Comparison of ENCODE assay signal across 1 cellular context in the genomic region with DNA sequence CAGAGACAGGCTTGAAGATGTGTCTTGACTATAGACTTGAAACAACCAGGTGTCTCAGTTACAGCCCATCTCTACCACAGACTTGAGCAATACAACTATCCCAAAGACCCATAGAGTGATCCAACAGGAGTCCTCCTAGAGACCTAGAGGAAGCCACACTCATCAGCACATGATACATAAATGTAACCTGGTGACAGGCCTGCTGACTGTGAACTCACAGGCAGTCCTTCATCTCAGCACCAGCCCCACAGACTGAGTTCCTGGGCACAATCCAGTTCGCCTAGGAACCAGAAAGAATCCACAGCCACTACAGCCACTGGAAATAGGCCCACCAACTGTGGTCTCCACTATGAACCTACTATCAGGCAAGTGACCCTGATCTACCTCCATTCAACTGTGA.
TF ChIP-seq lines count a peak whose summit lies in the region.

No MANE protein-coding gene starts in this region.

TF ChIP-seq in WTC11, 78 proteins besides CTCF, POLR2A, EP300 and RAD21 (continued from another document):
- TF ChIP-seq, protein P1, sequence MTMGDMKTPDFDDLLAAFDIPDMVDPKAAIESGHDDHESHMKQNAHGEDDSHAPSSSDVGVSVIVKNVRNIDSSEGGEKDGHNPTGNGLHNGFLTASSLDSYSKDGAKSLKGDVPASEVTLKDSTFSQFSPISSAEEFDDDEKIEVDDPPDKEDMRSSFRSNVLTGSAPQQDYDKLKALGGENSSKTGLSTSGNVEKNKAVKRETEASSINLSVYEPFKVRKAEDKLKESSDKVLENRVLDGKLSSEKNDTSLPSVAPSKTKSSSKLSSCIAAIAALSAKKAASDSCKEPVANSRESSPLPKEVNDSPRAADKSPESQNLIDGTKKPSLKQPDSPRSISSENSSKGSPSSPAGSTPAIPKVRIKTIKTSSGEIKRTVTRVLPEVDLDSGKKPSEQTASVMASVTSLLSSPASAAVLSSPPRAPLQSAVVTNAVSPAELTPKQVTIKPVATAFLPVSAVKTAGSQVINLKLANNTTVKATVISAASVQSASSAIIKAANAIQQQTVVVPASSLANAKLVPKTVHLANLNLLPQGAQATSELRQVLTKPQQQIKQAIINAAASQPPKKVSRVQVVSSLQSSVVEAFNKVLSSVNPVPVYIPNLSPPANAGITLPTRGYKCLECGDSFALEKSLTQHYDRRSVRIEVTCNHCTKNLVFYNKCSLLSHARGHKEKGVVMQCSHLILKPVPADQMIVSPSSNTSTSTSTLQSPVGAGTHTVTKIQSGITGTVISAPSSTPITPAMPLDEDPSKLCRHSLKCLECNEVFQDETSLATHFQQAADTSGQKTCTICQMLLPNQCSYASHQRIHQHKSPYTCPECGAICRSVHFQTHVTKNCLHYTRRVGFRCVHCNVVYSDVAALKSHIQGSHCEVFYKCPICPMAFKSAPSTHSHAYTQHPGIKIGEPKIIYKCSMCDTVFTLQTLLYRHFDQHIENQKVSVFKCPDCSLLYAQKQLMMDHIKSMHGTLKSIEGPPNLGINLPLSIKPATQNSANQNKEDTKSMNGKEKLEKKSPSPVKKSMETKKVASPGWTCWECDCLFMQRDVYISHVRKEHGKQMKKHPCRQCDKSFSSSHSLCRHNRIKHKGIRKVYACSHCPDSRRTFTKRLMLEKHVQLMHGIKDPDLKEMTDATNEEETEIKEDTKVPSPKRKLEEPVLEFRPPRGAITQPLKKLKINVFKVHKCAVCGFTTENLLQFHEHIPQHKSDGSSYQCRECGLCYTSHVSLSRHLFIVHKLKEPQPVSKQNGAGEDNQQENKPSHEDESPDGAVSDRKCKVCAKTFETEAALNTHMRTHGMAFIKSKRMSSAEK (CRISPR knock-in tag; IDR thresholded peaks at IDR 0.05; ENCODE audit: borderline replicate concordance): no peak
- TF ChIP-seq SOX15 (CRISPR knock-in tag; IDR thresholded peaks at IDR 0.05) (no peak), ZBTB21 (CRISPR knock-in tag; IDR thresholded peaks at IDR 0.05; ENCODE audit: borderline replicate concordance) (no peak), TCF7 (CRISPR knock-in tag; IDR thresholded peaks at IDR 0.05; ENCODE audit: low read depth) (no peak), ZNF121 (CRISPR knock-in tag; IDR thresholded peaks at IDR 0.05) (no peak), FOXK1 (CRISPR knock-in tag; IDR thresholded peaks at IDR 0.05) (no peak), IRF2 (CRISPR knock-in tag; IDR thresholded peaks at IDR 0.05; ENCODE audit: borderline replicate concordance, low read depth) (no peak)
- TF ChIP-seq, protein P2, sequence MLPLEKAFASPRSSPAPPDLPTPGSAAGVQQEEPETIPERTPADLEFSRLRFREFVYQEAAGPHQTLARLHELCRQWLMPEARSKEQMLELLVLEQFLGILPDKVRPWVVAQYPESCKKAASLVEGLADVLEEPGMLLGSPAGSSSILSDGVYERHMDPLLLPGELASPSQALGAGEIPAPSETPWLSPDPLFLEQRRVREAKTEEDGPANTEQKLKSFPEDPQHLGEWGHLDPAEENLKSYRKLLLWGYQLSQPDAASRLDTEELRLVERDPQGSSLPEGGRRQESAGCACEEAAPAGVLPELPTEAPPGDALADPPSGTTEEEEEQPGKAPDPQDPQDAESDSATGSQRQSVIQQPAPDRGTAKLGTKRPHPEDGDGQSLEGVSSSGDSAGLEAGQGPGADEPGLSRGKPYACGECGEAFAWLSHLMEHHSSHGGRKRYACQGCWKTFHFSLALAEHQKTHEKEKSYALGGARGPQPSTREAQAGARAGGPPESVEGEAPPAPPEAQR (CRISPR knock-in tag; IDR thresholded peaks at IDR 0.05): no peak
- TF ChIP-seq, protein P3, sequence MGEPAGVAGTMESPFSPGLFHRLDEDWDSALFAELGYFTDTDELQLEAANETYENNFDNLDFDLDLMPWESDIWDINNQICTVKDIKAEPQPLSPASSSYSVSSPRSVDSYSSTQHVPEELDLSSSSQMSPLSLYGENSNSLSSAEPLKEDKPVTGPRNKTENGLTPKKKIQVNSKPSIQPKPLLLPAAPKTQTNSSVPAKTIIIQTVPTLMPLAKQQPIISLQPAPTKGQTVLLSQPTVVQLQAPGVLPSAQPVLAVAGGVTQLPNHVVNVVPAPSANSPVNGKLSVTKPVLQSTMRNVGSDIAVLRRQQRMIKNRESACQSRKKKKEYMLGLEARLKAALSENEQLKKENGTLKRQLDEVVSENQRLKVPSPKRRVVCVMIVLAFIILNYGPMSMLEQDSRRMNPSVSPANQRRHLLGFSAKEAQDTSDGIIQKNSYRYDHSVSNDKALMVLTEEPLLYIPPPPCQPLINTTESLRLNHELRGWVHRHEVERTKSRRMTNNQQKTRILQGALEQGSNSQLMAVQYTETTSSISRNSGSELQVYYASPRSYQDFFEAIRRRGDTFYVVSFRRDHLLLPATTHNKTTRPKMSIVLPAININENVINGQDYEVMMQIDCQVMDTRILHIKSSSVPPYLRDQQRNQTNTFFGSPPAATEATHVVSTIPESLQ (CRISPR knock-in tag; IDR thresholded peaks at IDR 0.05): no peak
- TF ChIP-seq, protein P4, sequence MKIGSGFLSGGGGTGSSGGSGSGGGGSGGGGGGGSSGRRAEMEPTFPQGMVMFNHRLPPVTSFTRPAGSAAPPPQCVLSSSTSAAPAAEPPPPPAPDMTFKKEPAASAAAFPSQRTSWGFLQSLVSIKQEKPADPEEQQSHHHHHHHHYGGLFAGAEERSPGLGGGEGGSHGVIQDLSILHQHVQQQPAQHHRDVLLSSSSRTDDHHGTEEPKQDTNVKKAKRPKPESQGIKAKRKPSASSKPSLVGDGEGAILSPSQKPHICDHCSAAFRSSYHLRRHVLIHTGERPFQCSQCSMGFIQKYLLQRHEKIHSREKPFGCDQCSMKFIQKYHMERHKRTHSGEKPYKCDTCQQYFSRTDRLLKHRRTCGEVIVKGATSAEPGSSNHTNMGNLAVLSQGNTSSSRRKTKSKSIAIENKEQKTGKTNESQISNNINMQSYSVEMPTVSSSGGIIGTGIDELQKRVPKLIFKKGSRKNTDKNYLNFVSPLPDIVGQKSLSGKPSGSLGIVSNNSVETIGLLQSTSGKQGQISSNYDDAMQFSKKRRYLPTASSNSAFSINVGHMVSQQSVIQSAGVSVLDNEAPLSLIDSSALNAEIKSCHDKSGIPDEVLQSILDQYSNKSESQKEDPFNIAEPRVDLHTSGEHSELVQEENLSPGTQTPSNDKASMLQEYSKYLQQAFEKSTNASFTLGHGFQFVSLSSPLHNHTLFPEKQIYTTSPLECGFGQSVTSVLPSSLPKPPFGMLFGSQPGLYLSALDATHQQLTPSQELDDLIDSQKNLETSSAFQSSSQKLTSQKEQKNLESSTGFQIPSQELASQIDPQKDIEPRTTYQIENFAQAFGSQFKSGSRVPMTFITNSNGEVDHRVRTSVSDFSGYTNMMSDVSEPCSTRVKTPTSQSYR (CRISPR knock-in tag; IDR thresholded peaks at IDR 0.05): no peak
- TF ChIP-seq, protein P5, sequence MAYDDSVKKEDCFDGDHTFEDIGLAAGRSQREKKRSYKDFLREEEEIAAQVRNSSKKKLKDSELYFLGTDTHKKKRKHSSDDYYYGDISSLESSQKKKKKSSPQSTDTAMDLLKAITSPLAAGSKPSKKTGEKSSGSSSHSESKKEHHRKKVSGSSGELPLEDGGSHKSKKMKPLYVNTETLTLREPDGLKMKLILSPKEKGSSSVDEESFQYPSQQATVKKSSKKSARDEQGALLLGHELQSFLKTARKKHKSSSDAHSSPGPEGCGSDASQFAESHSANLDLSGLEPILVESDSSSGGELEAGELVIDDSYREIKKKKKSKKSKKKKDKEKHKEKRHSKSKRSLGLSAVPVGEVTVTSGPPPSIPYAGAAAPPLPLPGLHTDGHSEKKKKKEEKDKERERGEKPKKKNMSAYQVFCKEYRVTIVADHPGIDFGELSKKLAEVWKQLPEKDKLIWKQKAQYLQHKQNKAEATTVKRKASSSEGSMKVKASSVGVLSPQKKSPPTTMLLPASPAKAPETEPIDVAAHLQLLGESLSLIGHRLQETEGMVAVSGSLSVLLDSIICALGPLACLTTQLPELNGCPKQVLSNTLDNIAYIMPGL (CRISPR knock-in tag; IDR thresholded peaks at IDR 0.05): no peak
